2 cellular contexts compared by ENCODE assay signal in the genomic region with DNA sequence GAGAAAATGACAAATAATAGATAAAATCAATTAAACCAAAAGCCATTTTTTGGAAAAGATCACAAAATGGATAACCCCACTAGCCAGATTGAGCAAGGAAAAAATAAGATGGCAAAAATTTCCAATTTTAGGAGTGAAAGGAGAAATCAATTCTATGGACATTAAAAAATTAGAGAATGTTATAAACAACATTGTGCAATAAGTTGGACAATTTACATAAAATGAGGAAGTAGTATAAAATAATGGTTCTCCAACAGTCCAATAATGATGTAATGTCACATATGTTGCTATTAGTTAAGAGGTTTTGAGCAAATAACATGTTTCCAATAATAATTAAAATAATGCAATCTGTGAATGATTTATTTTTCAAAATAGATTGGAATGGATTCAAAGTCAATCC.
TF ChIP-seq lines count a peak whose summit lies in the region.

No MANE protein-coding gene starts in this region.

TF ChIP-seq in IMR-90, 13 proteins besides CTCF, POLR2A, EP300 and RAD21 (continued from another document):
- no peak for TF ChIP-seq MXI1 (IDR thresholded peaks at IDR 0.05; ENCODE audit: borderline replicate concordance, low read depth, low read length)
- no peak for TF ChIP-seq BHLHE40 (IDR thresholded peaks at IDR 0.05; ENCODE audit: low read depth, low read length)

TF ChIP-seq in K562, 482 proteins besides CTCF, POLR2A, EP300 and RAD21 (continued from another document):
- TF ChIP-seq, protein P1, sequence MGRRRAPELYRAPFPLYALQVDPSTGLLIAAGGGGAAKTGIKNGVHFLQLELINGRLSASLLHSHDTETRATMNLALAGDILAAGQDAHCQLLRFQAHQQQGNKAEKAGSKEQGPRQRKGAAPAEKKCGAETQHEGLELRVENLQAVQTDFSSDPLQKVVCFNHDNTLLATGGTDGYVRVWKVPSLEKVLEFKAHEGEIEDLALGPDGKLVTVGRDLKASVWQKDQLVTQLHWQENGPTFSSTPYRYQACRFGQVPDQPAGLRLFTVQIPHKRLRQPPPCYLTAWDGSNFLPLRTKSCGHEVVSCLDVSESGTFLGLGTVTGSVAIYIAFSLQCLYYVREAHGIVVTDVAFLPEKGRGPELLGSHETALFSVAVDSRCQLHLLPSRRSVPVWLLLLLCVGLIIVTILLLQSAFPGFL (CRISPR knock-in tag; IDR thresholded peaks at IDR 0.05), result no peak
- TF ChIP-seq CEBPB (tag; IDR thresholded peaks at IDR 0.05) (peak; percentile 81), ZNF174 (CRISPR knock-in tag; IDR thresholded peaks at IDR 0.05) (no peak), CEBPG (CRISPR knock-in tag; IDR thresholded peaks at IDR 0.05) (no peak), CEBPG (tag; conservative IDR thresholded peaks at IDR 0.05 in 1 of 2, IDR thresholded peaks at IDR 0.05 in 1 of 2) (peak; percentile 52 to 83), LARP7 (IDR thresholded peaks at IDR 0.05) (no peak), SETDB1 (IDR thresholded peaks at IDR 0.05; ENCODE audit: low read length) (no peak), HOXB6 (CRISPR knock-in tag; IDR thresholded peaks at IDR 0.05; ENCODE audit: borderline replicate concordance) (no peak), HNRNPL (IDR thresholded peaks at IDR 0.05; ENCODE audit: low read depth, low read length) (no peak)
- TF ChIP-seq, protein P2, sequence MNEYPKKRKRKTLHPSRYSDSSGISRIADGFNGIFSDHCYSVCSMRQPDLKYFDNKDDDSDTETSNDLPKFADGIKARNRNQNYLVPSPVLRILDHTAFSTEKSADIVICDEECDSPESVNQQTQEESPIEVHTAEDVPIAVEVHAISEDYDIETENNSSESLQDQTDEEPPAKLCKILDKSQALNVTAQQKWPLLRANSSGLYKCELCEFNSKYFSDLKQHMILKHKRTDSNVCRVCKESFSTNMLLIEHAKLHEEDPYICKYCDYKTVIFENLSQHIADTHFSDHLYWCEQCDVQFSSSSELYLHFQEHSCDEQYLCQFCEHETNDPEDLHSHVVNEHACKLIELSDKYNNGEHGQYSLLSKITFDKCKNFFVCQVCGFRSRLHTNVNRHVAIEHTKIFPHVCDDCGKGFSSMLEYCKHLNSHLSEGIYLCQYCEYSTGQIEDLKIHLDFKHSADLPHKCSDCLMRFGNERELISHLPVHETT (CRISPR knock-in tag; conservative IDR thresholded peaks at IDR 0.05 in 1 of 2, IDR thresholded peaks at IDR 0.05 in 1 of 2), result no peak
TF ChIP-seq in K562: peak in this region for 2.
